17 cellular contexts compared by ENCODE assay signal in the genomic region with DNA sequence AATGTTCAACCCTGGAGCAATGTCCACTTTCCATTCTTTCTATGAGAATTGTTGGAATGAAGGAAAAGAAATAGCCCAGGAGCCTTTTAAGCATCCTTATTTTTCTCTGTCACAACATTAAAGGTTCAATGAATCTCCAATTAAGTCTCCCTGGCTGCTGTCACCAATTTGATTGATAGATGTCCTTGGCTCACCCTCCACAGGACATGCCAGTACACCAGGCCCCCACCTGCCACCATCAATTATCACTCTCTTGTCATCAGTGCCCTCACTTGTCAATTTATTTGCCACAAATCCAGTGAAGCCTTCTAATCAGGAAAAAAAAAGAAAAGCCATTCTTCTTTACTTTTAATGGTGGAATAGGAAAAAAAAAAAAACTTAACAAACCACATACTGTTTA.
"Had no signal": no experiment of that assay in that cellular context is flagged by ENCODE, and none has a peak within 500 bp of the region (broad histone marks: within the 10 kb centered on the region; RNA-seq: fewer than 3 reads in every experiment).

No MANE protein-coding gene starts in this region.

- H3K27ac ChIP-seq: esophagus squamous epithelium, gastroesophageal sphincter, left lung, lower lobe of right lung, pancreas, prostate gland, right lobe of liver, tibial artery, upper lobe of left lung, vagina had no signal

- H3K36me3 ChIP-seq: esophagus squamous epithelium, gastroesophageal sphincter, left lung, lower lobe of right lung, pancreas, prostate gland, right lobe of liver, tibial artery, upper lobe of left lung, vagina had no signal

- DNase-seq: dermis blood vessel endothelial cell; esophagus squamous epithelium; foreskin fibroblast; immature natural killer cell; left lung; lower lobe of right lung; occipital lobe; pancreas; retina; right lobe of liver; stimulated activated CD4-positive, alpha-beta T cell treated with anti-CD3 and anti-CD28 coated beads, Interleukin-4, amount 100 ng/mL, for 1 hour; stimulated activated CD8-positive, alpha-beta memory T cell treated with anti-CD3 and anti-CD28 coated beads, Interleukin-4, amount 100 ng/mL, for 48 hours; tibial artery; upper lobe of left lung had no signal

- H3K4me1 ChIP-seq: esophagus squamous epithelium, gastroesophageal sphincter, left lung, lower lobe of right lung, pancreas, prostate gland, right lobe of liver, tibial artery, upper lobe of left lung, vagina had no signal

- H3K9me3 ChIP-seq: esophagus squamous epithelium, left lung, lower lobe of right lung, pancreas, prostate gland, right lobe of liver, tibial artery, upper lobe of left lung, vagina had no signal

- H3K4me3 ChIP-seq: esophagus squamous epithelium, gastroesophageal sphincter, left lung, lower lobe of right lung, pancreas, prostate gland, right lobe of liver, tibial artery, upper lobe of left lung, vagina had no signal

- H3K27me3 ChIP-seq: esophagus squamous epithelium, gastroesophageal sphincter, left lung, pancreas, right lobe of liver, tibial artery, upper lobe of left lung, vagina had no signal
